ENCODE assay signal across 23 cellular contexts in genomic region chr16:24085665-24086064, GRCh38.
A peak's percentile ranks its signal among the peaks of the same experiment; 100 is the strongest.
DNase-seq lines count a peak whose midpoint lies in the region; ATAC-seq lines count a peak whose summit lies in the region.
"Had no signal": no experiment of that assay in that cellular context is flagged by ENCODE, and none has a peak within 500 bp of the region (broad histone marks: within the 10 kb centered on the region; RNA-seq: fewer than 3 reads in every experiment).

No MANE protein-coding gene starts in this region.

- no peaks in the 10 kb centered on the region for H3K4me1 Mint-ChIP-seq in activated T-helper 17 cell treated with anti-CD3 and anti-CD28 coated beads, Interleukin-2, amount 50 U/mL, for 72 hours
- H3K4me1 Mint-ChIP-seq in stimulated activated naive B cell treated with anti-CD40 and anti-IgM and Interleukin-4, amounts not matched to agents 10 μg/mL and 1 μg/mL and 100 μg/mL, for 72 hours = peaks cover 9 to 22% of the 10 kb centered on the region in 2 donors

- no peak for DNase-seq in left cardiac atrium
- DNase-seq in cardiac septum (ENCODE audit: low spot score) = no peak
- DNase-seq in islet precursor cell = peak; percentile 68
- no peak for DNase-seq in stimulated activated naive B cell treated with anti-CD40 and anti-IgM and Interleukin-4, amounts not matched to agents 10 μg/mL and 1 μg/mL and 100 μg/mL, for 72 hours
- no peak for DNase-seq in NCI-H1436 (lab: John Stamatoyannopoulos, UW)
- no peak for DNase-seq in COLO668 (lab: John Stamatoyannopoulos, UW; ENCODE audit: unreplicated experiment)
- DNase-seq: CD4-positive, alpha-beta T cell; DMS53; EL; GM23248; NCI-H1048; NCI-H1436 treated with DMSO at 0.1 percent for 48 hours; NCI-H2029 treated with DMSO at 0.1 percent for 48 hours; NCI-H2171; NCI-H510A; NCI-H774; RPMI8226; SHP77 treated with DMSO at 0.1 percent for 48 hours had no signal

- intact Hi-C loops in left cardiac atrium (cut with DNase I) (no loop called here), cardiac septum (cut with DNase I) (no loop called here)

- no peaks in the 10 kb centered on the region for H3K27me3 Mint-ChIP-seq in activated T-helper 17 cell treated with anti-CD3 and anti-CD28 coated beads, Interleukin-2, amount 50 U/mL, for 72 hours
- H3K27me3 Mint-ChIP-seq in stimulated activated naive B cell treated with anti-CD40 and anti-IgM and Interleukin-4, amounts not matched to agents 10 μg/mL and 1 μg/mL and 100 μg/mL, for 72 hours = no peaks in the 10 kb centered on the region
- H3K27me3 Mint-ChIP-seq: CD4-positive, alpha-beta T cell had no signal

- H3K36me3 Mint-ChIP-seq in activated T-helper 17 cell treated with anti-CD3 and anti-CD28 coated beads, Interleukin-2, amount 50 U/mL, for 72 hours (ENCODE audit: low read depth) = peaks cover 30% of the 10 kb centered on the region
- peaks cover 28 to 32% of the 10 kb centered on the region in 2 donors for H3K36me3 Mint-ChIP-seq in stimulated activated naive B cell treated with anti-CD40 and anti-IgM and Interleukin-4, amounts not matched to agents 10 μg/mL and 1 μg/mL and 100 μg/mL, for 72 hours

- ATAC-seq in left cardiac atrium (peak; percentile 53 to 84), HG02852 (IDR thresholded peaks at IDR 0.05; ENCODE audit: unreplicated experiment) (no peak)
- ATAC-seq in activated T-helper 17 cell treated with anti-CD3 and anti-CD28 coated beads, Interleukin-2, amount 50 U/mL, for 72 hours (replicated peaks) = no peak
- no peak for ATAC-seq in stimulated activated naive B cell treated with anti-CD40 and anti-IgM and Interleukin-4, amounts not matched to agents 10 μg/mL and 1 μg/mL and 100 μg/mL, for 72 hours (replicated peaks)
- ATAC-seq: HCT116, HepG2, SK-N-SH treated with all-trans-retinoic acid at 6 μM for 48 hours had no signal

- peak overlapping the region; percentile 34 for H3K27ac Mint-ChIP-seq in activated T-helper 17 cell treated with anti-CD3 and anti-CD28 coated beads, Interleukin-2, amount 50 U/mL, for 72 hours
- H3K27ac Mint-ChIP-seq in stimulated activated naive B cell treated with anti-CD40 and anti-IgM and Interleukin-4, amounts not matched to agents 10 μg/mL and 1 μg/mL and 100 μg/mL, for 72 hours = peak overlapping the region; percentile 7
- H3K27ac Mint-ChIP-seq: CD4-positive, alpha-beta T cell had no signal

- H3K9me3 Mint-ChIP-seq in activated T-helper 17 cell treated with anti-CD3 and anti-CD28 coated beads, Interleukin-2, amount 50 U/mL, for 72 hours = peaks cover 6% of the 10 kb centered on the region
- H3K9me3 Mint-ChIP-seq in stimulated activated naive B cell treated with anti-CD40 and anti-IgM and Interleukin-4, amounts not matched to agents 10 μg/mL and 1 μg/mL and 100 μg/mL, for 72 hours = peaks cover 5 to 6% of the 10 kb centered on the region in 2 donors

- no peak overlapping the region for H3K4me3 Mint-ChIP-seq in activated T-helper 17 cell treated with anti-CD3 and anti-CD28 coated beads, Interleukin-2, amount 50 U/mL, for 72 hours
- no peak overlapping the region for H3K4me3 Mint-ChIP-seq in stimulated activated naive B cell treated with anti-CD40 and anti-IgM and Interleukin-4, amounts not matched to agents 10 μg/mL and 1 μg/mL and 100 μg/mL, for 72 hours
- H3K4me3 Mint-ChIP-seq: CD4-positive, alpha-beta T cell had no signal

Comparison
In these comparisons a context has a peak if more than half of its experiments do, and no peak if none do; other contexts are left out.
1. ATAC-seq: peak in left cardiac atrium (2 of 2); none in activated T-helper 17 cell treated with anti-CD3 and anti-CD28 coated beads, Interleukin-2, amount 50 U/mL, for 72 hours (single experiment), stimulated activated naive B cell treated with anti-CD40 and anti-IgM and Interleukin-4, amounts not matched to agents 10 μg/mL and 1 μg/mL and 100 μg/mL, for 72 hours (0 of 2) and HG02852 (single experiment).